ENCODE assay signal across 1 cellular context in the genomic region with DNA sequence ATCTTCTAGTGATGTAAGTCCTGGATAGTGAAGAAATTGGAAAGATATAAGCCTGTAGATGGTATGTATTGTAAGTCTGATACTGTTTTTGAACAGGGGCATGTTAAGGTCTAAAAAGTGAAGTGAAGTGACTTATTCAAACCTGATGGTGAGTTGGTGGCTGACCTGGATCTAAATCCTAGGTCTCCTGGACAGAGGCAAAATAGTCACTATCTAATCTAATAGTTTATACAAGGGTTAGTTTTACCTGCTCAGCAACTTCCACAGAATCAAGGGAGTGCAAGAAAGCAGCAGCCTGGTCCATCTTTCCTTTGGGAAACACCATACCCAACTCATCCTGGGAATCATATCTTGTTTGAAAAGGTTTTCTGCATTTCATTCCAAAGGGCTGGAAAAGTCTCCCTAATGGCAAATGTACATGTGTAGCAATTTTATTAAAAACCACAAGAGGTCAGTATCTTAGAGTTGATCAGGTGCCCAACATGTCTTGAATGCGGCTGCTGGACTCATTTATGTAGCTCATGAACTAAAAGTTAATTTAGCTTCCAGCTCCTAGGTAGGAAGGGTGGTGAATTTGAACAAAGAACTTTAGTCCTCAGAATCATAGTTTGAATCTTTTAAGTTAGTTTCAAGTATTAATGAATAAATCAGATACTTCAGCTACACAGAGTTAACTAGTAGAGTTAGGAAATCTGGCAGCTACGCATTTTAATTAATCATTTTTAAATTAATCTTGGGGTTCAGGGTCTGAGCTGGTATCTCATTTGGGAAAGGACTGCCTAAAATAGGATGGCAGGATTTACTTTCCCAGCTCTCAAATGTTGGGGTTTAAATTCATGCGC.
TF ChIP-seq lines count a peak whose summit lies in the region.

No MANE protein-coding gene starts in this region.

TF ChIP-seq in HepG2, 621 proteins besides CTCF, POLR2A, EP300 and RAD21 (continued from another document):
- TF ChIP-seq CEBPZ (IDR thresholded peaks at IDR 0.05; ENCODE audit: low read length) (no peak), SRY (CRISPR knock-in tag; IDR thresholded peaks at IDR 0.05) (no peak), ZNF589 (CRISPR knock-in tag; conservative IDR thresholded peaks at IDR 0.05) (no peak), SPEN (CRISPR knock-in tag; IDR thresholded peaks at IDR 0.05; ENCODE audit: low read depth) (no peak), RFX1 (IDR thresholded peaks at IDR 0.05) (no peak), TBX3 (IDR thresholded peaks at IDR 0.05; ENCODE audit: borderline replicate concordance) (no peak), ZNF891 (CRISPR knock-in tag; IDR thresholded peaks at IDR 0.05) (no peak), GATAD2A (CRISPR knock-in tag; IDR thresholded peaks at IDR 0.05) (0 out of 2 replicates have a peak, but pooled peaks have one; percentile 29), GTF3A (CRISPR knock-in tag; conservative IDR thresholded peaks at IDR 0.05) (no peak), MTA3 (CRISPR knock-in tag; IDR thresholded peaks at IDR 0.05) (no peak), TBX2 (CRISPR knock-in tag; IDR thresholded peaks at IDR 0.05; ENCODE audit: borderline replicate concordance) (no peak), PAX8 (CRISPR knock-in tag; IDR thresholded peaks at IDR 0.05; ENCODE audit: borderline replicate concordance) (no peak), CREB1 (IDR thresholded peaks at IDR 0.05) (no peak), CREB1 (CRISPR knock-in tag; IDR thresholded peaks at IDR 0.05) (no peak), IRX3 (CRISPR knock-in tag; IDR thresholded peaks at IDR 0.05; ENCODE audit: borderline replicate concordance, low read depth) (no peak), XBP1 (CRISPR knock-in tag; IDR thresholded peaks at IDR 0.05) (no peak), ATAD3A (CRISPR knock-in tag; IDR thresholded peaks at IDR 0.05) (no peak), STAT6 (CRISPR knock-in tag; IDR thresholded peaks at IDR 0.05; ENCODE audit: borderline replicate concordance) (no peak), ZNF713 (CRISPR knock-in tag; IDR thresholded peaks at IDR 0.05) (no peak), PCBP1 (IDR thresholded peaks at IDR 0.05; ENCODE audit: borderline replicate concordance, low read depth, low read length) (no peak), STAG1 (CRISPR knock-in tag; IDR thresholded peaks at IDR 0.05) (peak; percentile 66), TGIF2 (CRISPR knock-in tag; IDR thresholded peaks at IDR 0.05) (no peak), ZNF274 (CRISPR knock-in tag; IDR thresholded peaks at IDR 0.05) (no peak), ZNF121 (CRISPR knock-in tag; IDR thresholded peaks at IDR 0.05) (no peak), HMG20B (CRISPR knock-in tag; conservative IDR thresholded peaks at IDR 0.05) (no peak), SAP130 (CRISPR knock-in tag; IDR thresholded peaks at IDR 0.05; ENCODE audit: low read depth) (0 out of 2 replicates have a peak, but pooled peaks have one; percentile 14), SP5 (CRISPR knock-in tag; IDR thresholded peaks at IDR 0.05; ENCODE audit: borderline replicate concordance, low read depth) (no peak), THAP11 (CRISPR knock-in tag; IDR thresholded peaks at IDR 0.05) (no peak), DNMT1 (CRISPR knock-in tag; IDR thresholded peaks at IDR 0.05) (no peak), MIXL1 (CRISPR knock-in tag; IDR thresholded peaks at IDR 0.05) (0 out of 2 replicates have a peak, but pooled peaks have one; percentile 15), SMC3 (IDR thresholded peaks at IDR 0.05; ENCODE audit: low read length) (peak; percentile 69)
- TF ChIP-seq, protein P1, sequence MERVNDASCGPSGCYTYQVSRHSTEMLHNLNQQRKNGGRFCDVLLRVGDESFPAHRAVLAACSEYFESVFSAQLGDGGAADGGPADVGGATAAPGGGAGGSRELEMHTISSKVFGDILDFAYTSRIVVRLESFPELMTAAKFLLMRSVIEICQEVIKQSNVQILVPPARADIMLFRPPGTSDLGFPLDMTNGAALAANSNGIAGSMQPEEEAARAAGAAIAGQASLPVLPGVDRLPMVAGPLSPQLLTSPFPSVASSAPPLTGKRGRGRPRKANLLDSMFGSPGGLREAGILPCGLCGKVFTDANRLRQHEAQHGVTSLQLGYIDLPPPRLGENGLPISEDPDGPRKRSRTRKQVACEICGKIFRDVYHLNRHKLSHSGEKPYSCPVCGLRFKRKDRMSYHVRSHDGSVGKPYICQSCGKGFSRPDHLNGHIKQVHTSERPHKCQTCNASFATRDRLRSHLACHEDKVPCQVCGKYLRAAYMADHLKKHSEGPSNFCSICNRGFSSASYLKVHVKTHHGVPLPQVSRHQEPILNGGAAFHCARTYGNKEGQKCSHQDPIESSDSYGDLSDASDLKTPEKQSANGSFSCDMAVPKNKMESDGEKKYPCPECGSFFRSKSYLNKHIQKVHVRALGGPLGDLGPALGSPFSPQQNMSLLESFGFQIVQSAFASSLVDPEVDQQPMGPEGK (CRISPR knock-in tag; IDR thresholded peaks at IDR 0.05), result no peak
- TF ChIP-seq, protein P2, sequence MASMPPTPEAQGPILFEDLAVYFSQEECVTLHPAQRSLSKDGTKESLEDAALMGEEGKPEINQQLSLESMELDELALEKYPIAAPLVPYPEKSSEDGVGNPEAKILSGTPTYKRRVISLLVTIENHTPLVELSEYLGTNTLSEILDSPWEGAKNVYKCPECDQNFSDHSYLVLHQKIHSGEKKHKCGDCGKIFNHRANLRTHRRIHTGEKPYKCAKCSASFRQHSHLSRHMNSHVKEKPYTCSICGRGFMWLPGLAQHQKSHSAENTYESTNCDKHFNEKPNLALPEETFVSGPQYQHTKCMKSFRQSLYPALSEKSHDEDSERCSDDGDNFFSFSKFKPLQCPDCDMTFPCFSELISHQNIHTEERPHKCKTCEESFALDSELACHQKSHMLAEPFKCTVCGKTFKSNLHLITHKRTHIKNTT (CRISPR knock-in tag; IDR thresholded peaks at IDR 0.05), result no peak
- TF ChIP-seq, protein P3, sequence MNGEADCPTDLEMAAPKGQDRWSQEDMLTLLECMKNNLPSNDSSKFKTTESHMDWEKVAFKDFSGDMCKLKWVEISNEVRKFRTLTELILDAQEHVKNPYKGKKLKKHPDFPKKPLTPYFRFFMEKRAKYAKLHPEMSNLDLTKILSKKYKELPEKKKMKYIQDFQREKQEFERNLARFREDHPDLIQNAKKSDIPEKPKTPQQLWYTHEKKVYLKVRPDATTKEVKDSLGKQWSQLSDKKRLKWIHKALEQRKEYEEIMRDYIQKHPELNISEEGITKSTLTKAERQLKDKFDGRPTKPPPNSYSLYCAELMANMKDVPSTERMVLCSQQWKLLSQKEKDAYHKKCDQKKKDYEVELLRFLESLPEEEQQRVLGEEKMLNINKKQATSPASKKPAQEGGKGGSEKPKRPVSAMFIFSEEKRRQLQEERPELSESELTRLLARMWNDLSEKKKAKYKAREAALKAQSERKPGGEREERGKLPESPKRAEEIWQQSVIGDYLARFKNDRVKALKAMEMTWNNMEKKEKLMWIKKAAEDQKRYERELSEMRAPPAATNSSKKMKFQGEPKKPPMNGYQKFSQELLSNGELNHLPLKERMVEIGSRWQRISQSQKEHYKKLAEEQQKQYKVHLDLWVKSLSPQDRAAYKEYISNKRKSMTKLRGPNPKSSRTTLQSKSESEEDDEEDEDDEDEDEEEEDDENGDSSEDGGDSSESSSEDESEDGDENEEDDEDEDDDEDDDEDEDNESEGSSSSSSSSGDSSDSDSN (CRISPR knock-in tag; IDR thresholded peaks at IDR 0.05), result no peak
